In the genomic region with DNA sequence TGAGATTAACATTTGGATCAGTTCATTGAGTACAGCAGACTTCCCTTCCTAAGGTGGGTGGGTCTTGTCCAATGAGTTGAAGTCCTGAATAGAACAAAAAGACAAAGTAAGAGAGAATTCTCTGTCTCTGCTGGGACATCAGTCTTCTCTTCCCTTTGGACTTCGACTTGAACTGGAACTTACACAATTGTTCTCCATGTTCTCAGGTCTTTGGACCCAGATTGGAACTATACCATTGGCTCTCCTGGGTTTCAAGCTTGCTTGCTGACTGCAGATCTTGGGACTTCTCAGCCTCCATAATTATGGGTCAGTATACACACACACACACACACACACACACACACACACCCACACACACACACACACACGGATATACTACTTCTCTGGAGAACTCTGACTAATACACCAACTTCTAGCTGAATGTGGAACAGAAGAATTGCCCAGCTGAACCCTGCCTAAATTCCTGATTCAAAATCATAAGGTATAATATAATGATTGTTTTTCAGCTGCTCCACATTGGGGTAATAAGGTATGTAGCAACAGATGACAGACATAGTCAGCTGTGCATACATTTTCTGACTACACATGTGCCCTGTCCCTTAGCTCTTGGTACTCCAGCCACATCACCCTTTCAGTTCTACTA, we compare ENCODE assay signal across 2 cellular contexts.
A peak's percentile ranks its signal among the peaks of the same experiment; 100 is the strongest.
TF ChIP-seq lines count a peak whose summit lies in the region.

No MANE protein-coding gene starts in this region.

TF ChIP-seq in A549, 52 proteins besides CTCF, POLR2A, EP300 and RAD21:
- no peak for TF ChIP-seq POLR2AphosphoS2 (conservative IDR thresholded peaks at IDR 0.05; ENCODE audit: low read length)
- no peak for TF ChIP-seq ZSCAN20 (CRISPR knock-in tag; IDR thresholded peaks at IDR 0.05)
- TF ChIP-seq RARB (CRISPR knock-in tag; IDR thresholded peaks at IDR 0.05): no peak
TF ChIP-seq in A549: peak in this region for 0.

TF ChIP-seq in GM12878, 131 proteins besides CTCF, POLR2A, EP300 and RAD21:
- TF ChIP-seq, protein P1, sequence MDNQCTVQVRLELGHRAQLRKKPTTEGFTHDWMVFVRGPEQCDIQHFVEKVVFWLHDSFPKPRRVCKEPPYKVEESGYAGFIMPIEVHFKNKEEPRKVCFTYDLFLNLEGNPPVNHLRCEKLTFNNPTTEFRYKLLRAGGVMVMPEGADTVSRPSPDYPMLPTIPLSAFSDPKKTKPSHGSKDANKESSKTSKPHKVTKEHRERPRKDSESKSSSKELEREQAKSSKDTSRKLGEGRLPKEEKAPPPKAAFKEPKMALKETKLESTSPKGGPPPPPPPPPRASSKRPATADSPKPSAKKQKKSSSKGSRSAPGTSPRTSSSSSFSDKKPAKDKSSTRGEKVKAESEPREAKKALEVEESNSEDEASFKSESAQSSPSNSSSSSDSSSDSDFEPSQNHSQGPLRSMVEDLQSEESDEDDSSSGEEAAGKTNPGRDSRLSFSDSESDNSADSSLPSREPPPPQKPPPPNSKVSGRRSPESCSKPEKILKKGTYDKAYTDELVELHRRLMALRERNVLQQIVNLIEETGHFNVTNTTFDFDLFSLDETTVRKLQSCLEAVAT (IDR thresholded peaks at IDR 0.05): no peak
- TF ChIP-seq RFX5 (IDR thresholded peaks at IDR 0.05; ENCODE audit: low read depth, low read length) (0 out of 2 replicates have a peak, but pooled peaks have one; percentile 18), RB1 (IDR thresholded peaks at IDR 0.05; ENCODE audit: borderline replicate concordance) (no peak)
TF ChIP-seq in GM12878: peak in this region for 1.
